In the genomic region with DNA sequence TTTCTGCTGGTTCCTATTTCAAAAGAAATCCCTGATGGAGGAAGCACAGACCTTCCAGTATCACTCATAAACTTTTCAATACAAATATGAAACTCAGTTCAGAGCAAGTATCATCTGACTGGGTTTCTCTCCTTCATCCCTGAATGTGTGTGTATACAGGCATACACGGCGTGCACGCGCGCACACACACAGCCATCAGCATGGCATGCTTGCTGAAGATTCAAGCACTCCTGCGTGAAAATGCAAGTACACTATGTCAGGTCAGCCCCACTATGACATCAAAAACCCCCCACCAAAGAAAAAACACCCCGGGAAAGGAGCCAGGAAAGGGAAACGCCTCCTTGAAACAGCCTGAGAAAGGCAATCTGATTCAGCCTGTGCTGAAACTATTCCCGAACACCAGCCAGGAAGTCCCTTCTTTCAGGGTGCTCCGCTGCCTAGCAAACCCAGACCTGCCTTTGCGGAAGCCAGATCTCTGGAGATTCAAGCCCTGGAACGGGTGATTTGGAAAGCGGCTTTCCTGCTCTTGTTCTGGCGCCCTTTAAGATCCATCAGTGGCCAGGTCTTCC, we compare ENCODE assay signal across 8 cellular contexts. TPM values are rescaled to one million over a fixed set of nuclear protein-coding genes. Genes with fewer than 3 reads are reported as not detected.
DNase-seq lines count a peak whose midpoint lies in the region; ATAC-seq and TF ChIP-seq lines count a peak whose summit lies in the region.

No MANE protein-coding gene starts in this region.

- ATAC-seq in CD4-positive, CD25-positive, alpha-beta regulatory T cell (ENCODE audit: low read depth in 2 of 2): peak; percentile 21 to 28
- peak; percentile 69 for ATAC-seq in left colon

- TF ChIP-seq CTCF in suprapubic skin (IDR thresholded peaks at IDR 0.05): no peak

- H3K9me3 Mint-ChIP-seq in CD4-positive, CD25-positive, alpha-beta regulatory T cell: peaks cover 0 to 1% (median 0%) of the 10 kb centered on the region in 7 donors

- H3K27ac ChIP-seq in CD4-positive, CD25-positive, alpha-beta regulatory T cell (ENCODE audit: insufficient read depth, low read length, poor library complexity, severe bottlenecking): peak overlapping the region; percentile 55
- H3K27ac ChIP-seq in cingulate gyrus (ENCODE audit: low read depth, low read length) (peak overlapping the region; percentile 72), suprapubic skin (peak overlapping the region; percentile 30)

- peak in 1 of 3 donors; percentile 19 for DNase-seq in CD4-positive, CD25-positive, alpha-beta regulatory T cell
- peak; percentile 24 for DNase-seq in NAMALWA (ENCODE audit: low spot score)
- DNase-seq in left colon: peak; percentile 31 to 43
- no peak for DNase-seq in suprapubic skin (ENCODE audit: low spot score in 2 of 2)
- DNase-seq in NCI-H446 (lab: John Stamatoyannopoulos, UW): no peak
- no peak for DNase-seq in NCI-H2029 (lab: John Stamatoyannopoulos, UW)

- peak; percentile 43 for TF ChIP-seq POLR2A in GM19099 (IDR thresholded peaks at IDR 0.05; ENCODE audit: extremely low read depth, insufficient read length, low read depth)
- TF ChIP-seq POLR2A in suprapubic skin (IDR thresholded peaks at IDR 0.05): no peak

- no peak overlapping the region for H3K4me3 Mint-ChIP-seq in CD4-positive, CD25-positive, alpha-beta regulatory T cell

- intact Hi-C loops in left colon (cut with DNase I, micrococcal nuclease): no loop called here

- no peaks in the 10 kb centered on the region for H3K9me3 ChIP-seq in CD4-positive, CD25-positive, alpha-beta regulatory T cell (ENCODE audit: control insufficient read depth in 2 of 2, low read length in 2 of 2)
- H3K9me3 ChIP-seq in suprapubic skin: no peaks in the 10 kb centered on the region

- H3K4me1 ChIP-seq in CD4-positive, CD25-positive, alpha-beta regulatory T cell (ENCODE audit: control insufficient read depth, insufficient read depth, low read length, poor library complexity, severe bottlenecking): peaks cover 37% of the 10 kb centered on the region
- H3K4me1 ChIP-seq in suprapubic skin: peaks cover 26% of the 10 kb centered on the region

- peaks cover 12% of the 10 kb centered on the region for H3K36me3 Mint-ChIP-seq in CD4-positive, CD25-positive, alpha-beta regulatory T cell

- 9% methylated on average over 9 of the region's 14 CpGs for WGBS in suprapubic skin

- H3K4me3 ChIP-seq in CD4-positive, CD25-positive, alpha-beta regulatory T cell (ENCODE audit: low read depth, low read length): peak overlapping the region; percentile 94
- H3K4me3 ChIP-seq in suprapubic skin: peak overlapping the region; percentile 50

- H3K27ac Mint-ChIP-seq in CD4-positive, CD25-positive, alpha-beta regulatory T cell: no peak overlapping the region

- peaks cover 4% of the 10 kb centered on the region for H3K27me3 Mint-ChIP-seq in CD4-positive, CD25-positive, alpha-beta regulatory T cell

- no peaks in the 10 kb centered on the region for H3K36me3 ChIP-seq in CD4-positive, CD25-positive, alpha-beta regulatory T cell (ENCODE audit: control insufficient read depth, insufficient read depth, low read length)
- H3K36me3 ChIP-seq in suprapubic skin: no peaks in the 10 kb centered on the region

- H3K4me1 Mint-ChIP-seq in CD4-positive, CD25-positive, alpha-beta regulatory T cell: peaks cover 11 to 33% (median 16%) of the 10 kb centered on the region in 4 donors

- no peaks in the 10 kb centered on the region for H3K27me3 ChIP-seq in CD4-positive, CD25-positive, alpha-beta regulatory T cell (ENCODE audit: control insufficient read depth, insufficient read depth, low read length)
- H3K27me3 ChIP-seq in suprapubic skin: no peaks in the 10 kb centered on the region

- no peak for TF ChIP-seq EP300 in suprapubic skin (IDR thresholded peaks at IDR 0.05)

RNA-seq across cellular contexts. Expression of a gene that starts 0.8 kb away (rescaled TPM):
- total RNA-seq in CD4-positive, CD25-positive, alpha-beta regulatory T cell: 24.4 TPM
- 1 to 10 TPM; 2.8 to 8.6 (median 5.3) TPM for polyA plus RNA-seq in CD4-positive, CD25-positive, alpha-beta regulatory T cell
- 1 to 10 TPM; 5.8 to 6.2 TPM for total RNA-seq in left colon
- 10 to 100 TPM in 1 of 4 donors, 1 to 10 TPM in 3; 1.2 to 29.1 (median 3.4) TPM for total RNA-seq in suprapubic skin

RNA-seq across cellular contexts. Expression of a gene that starts 19.1 kb away (rescaled TPM):
- total RNA-seq in CD4-positive, CD25-positive, alpha-beta regulatory T cell: 38.1 TPM
- 10 to 100 TPM; 14.0 to 17.3 (median 15.3) TPM for polyA plus RNA-seq in CD4-positive, CD25-positive, alpha-beta regulatory T cell
- total RNA-seq in left colon (10 to 100 TPM; 21.0 to 22.0 TPM), suprapubic skin (1 to 10 TPM; 7.6 to 9.8 (median 8.7) TPM)

Comparison
In these comparisons a context has a peak if more than half of its experiments do, and no peak if none do; other contexts are left out.
1. DNase-seq: peak in NAMALWA (single experiment) and left colon (2 of 2); none in suprapubic skin (0 of 2), NCI-H446 (0 of 2) and NCI-H2029 (single experiment).
2. Peak in every context shown above with its lines, with median percentiles within 50 percentile points of each other: H3K27ac ChIP-seq.